12 cellular contexts compared by ENCODE assay signal in genomic region chr5:142087920-142088679, GRCh38. TPM values are rescaled to one million over a fixed set of nuclear protein-coding genes. Genes with fewer than 3 reads are reported as not detected.
DNase-seq lines count a peak whose midpoint lies in the region; ATAC-seq and TF ChIP-seq lines count a peak whose summit lies in the region.
"Had no signal": no experiment of that assay in that cellular context is flagged by ENCODE, and none has a peak within 500 bp of the region (broad histone marks: within the 10 kb centered on the region; RNA-seq: fewer than 3 reads in every experiment).

No MANE protein-coding gene starts in this region.

- no peaks in the 10 kb centered on the region for H3K36me3 ChIP-seq in esophagus muscularis mucosa

- H3K4me3 ChIP-seq in esophagus muscularis mucosa, result no peak overlapping the region

- H3K27me3 ChIP-seq in esophagus muscularis mucosa, result peaks cover 0 to 5% (median 0%) of the 10 kb centered on the region in 4 donors

- H3K4me3 Mint-ChIP-seq in activated naive CD4-positive, alpha-beta T cell treated with anti-CD3 and anti-CD28 coated beads, Interleukin-2, amount 10 ng/mL, durations not matched to agents 7 days and 5 days, result no peak overlapping the region

- 90% methylated on average over 12 of the region's 12 CpGs for WGBS in esophagus muscularis mucosa

- H3K4me1 Mint-ChIP-seq in activated naive CD4-positive, alpha-beta T cell treated with anti-CD3 and anti-CD28 coated beads, Interleukin-2, amount 10 ng/mL, durations not matched to agents 7 days and 5 days, result peaks cover 20% of the 10 kb centered on the region

- H3K36me3 Mint-ChIP-seq in activated naive CD4-positive, alpha-beta T cell treated with anti-CD3 and anti-CD28 coated beads, Interleukin-2, amount 10 ng/mL, durations not matched to agents 7 days and 5 days, result no peaks in the 10 kb centered on the region

- H3K27me3 Mint-ChIP-seq in activated naive CD4-positive, alpha-beta T cell treated with anti-CD3 and anti-CD28 coated beads, Interleukin-2, amount 10 ng/mL, durations not matched to agents 7 days and 5 days, result peaks cover 3% of the 10 kb centered on the region

- H3K9me3 ChIP-seq in esophagus muscularis mucosa, result no peaks in the 10 kb centered on the region

- TF ChIP-seq EP300 in esophagus muscularis mucosa (IDR thresholded peaks at IDR 0.05), result no peak

- ATAC-seq in stimulated activated naive CD8-positive, alpha-beta T cell treated with anti-CD3 and anti-CD28 coated beads, Interleukin-15, Interleukin-2, amounts not matched to agents 100 U/mL and 50 U/mL, for 24 hours, result peak; percentile 81
- ATAC-seq in GM21576 (IDR thresholded peaks at IDR 0.05; ENCODE audit: unreplicated experiment), result no peak

- H3K27ac ChIP-seq in esophagus muscularis mucosa (replicated peaks in 1 of 4), result no peak overlapping the region

- peak; percentile 78 for DNase-seq in activated naive CD4-positive, alpha-beta T cell treated with Interleukin-2 at 50 U/mL for 16 hours
- no peak for DNase-seq in activated naive CD4-positive, alpha-beta T cell treated with anti-CD3 and anti-CD28 coated beads, Interleukin-2, amount 10 ng/mL, durations not matched to agents 7 days and 5 days
- peak; percentile 59 to 67 for DNase-seq in activated T-cell treated with anti-CD3 and anti-CD28 coated beads, Interleukin-2, amount 50 U/mL, for 48 hours
- DNase-seq in left kidney (ENCODE audit: low read depth, low spot score), result peak; percentile 59
- peak; percentile 50 for DNase-seq in stimulated activated naive CD8-positive, alpha-beta T cell treated with anti-CD3 and anti-CD28 coated beads, Interleukin-15, Interleukin-2, amounts not matched to agents 100 U/mL and 50 U/mL, for 24 hours
- DNase-seq in activated gamma-delta T cell treated with Interleukin-2 at 50 U/mL for 16 hours, result no peak
- no peak for DNase-seq in esophagus muscularis mucosa (ENCODE audit: extremely low spot score)
- DNase-seq: cortex of kidney; NCI-H2171 treated with DMSO at 0.1 percent for 48 hours; NK-92 treated with Interleukin-12 subunit alpha and Interleukin-12 subunit beta, amount 100 ng/mL, for 24 hours; SHP77 treated with DMSO at 0.1 percent for 48 hours had no signal

- H3K9me3 Mint-ChIP-seq in activated naive CD4-positive, alpha-beta T cell treated with anti-CD3 and anti-CD28 coated beads, Interleukin-2, amount 10 ng/mL, durations not matched to agents 7 days and 5 days, result no peaks in the 10 kb centered on the region

- no peak overlapping the region for H3K27ac Mint-ChIP-seq in activated naive CD4-positive, alpha-beta T cell treated with anti-CD3 and anti-CD28 coated beads, Interleukin-2, amount 10 ng/mL, durations not matched to agents 7 days and 5 days

- no peaks in the 10 kb centered on the region for H3K4me1 ChIP-seq in esophagus muscularis mucosa

- TF ChIP-seq CTCF in esophagus muscularis mucosa (IDR thresholded peaks at IDR 0.05), result no peak

- TF ChIP-seq POLR2A in esophagus muscularis mucosa (IDR thresholded peaks at IDR 0.05; ENCODE audit: low read depth), result no peak

- intact Hi-C loops in esophagus muscularis mucosa (cut with DNase I), result no loop called here

- CTCF ChIA-PET in activated naive CD4-positive, alpha-beta T cell treated with anti-CD3 and anti-CD28 coated beads, Interleukin-2, amount 10 ng/mL, durations not matched to agents 7 days and 5 days (lab: Charles Lee), result no interaction called here

RNA-seq across cellular contexts. Expression of gene NDFIP1, which starts 20.5 kb away (rescaled TPM):
- 100 to 1,000 TPM in 2 of 4 donors, 10 to 100 TPM in 2; 57.8 to 169 (median 101) TPM for total RNA-seq in esophagus muscularis mucosa

Comparison
In these comparisons a context has a peak if more than half of its experiments do, and no peak if none do; other contexts are left out.
1. DNase-seq: peak in activated naive CD4-positive, alpha-beta T cell treated with Interleukin-2 at 50 U/mL for 16 hours (single experiment), activated T-cell treated with anti-CD3 and anti-CD28 coated beads, Interleukin-2, amount 50 U/mL, for 48 hours (2 of 2), left kidney (single experiment) and stimulated activated naive CD8-positive, alpha-beta T cell treated with anti-CD3 and anti-CD28 coated beads, Interleukin-15, Interleukin-2, amounts not matched to agents 100 U/mL and 50 U/mL, for 24 hours (single experiment); none in activated naive CD4-positive, alpha-beta T cell treated with anti-CD3 and anti-CD28 coated beads, Interleukin-2, amount 10 ng/mL, durations not matched to agents 7 days and 5 days (single experiment), activated gamma-delta T cell treated with Interleukin-2 at 50 U/mL for 16 hours (single experiment) and esophagus muscularis mucosa (single experiment).